ENCODE assay signal across 10 cellular contexts in the genomic region with DNA sequence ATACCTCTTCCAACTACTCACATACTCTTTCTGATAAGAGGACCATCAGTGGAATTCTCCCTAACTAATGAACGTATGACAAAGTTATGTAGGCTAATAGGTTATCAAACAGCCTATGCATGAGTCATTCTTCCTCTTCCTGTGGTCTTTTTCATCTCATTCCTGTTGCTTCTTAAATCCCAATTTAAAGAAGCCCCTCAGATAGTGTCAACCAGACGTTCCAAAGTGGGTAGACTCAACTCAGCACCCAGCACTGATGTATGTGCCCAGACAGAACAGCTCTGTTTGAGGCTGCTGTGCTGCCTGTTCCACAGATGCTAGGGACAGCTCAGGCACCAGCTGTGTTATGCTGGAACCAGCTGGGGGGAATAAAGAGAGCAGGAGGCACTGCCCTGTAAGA. TPM values are rescaled to one million over a fixed set of nuclear protein-coding genes. Genes with fewer than 3 reads are reported as not detected.
A peak's percentile ranks its signal among the peaks of the same experiment; 100 is the strongest.
DNase-seq lines count a peak whose midpoint lies in the region; ATAC-seq, FAIRE-seq and TF ChIP-seq lines count a peak whose summit lies in the region.
"Had no signal": no experiment of that assay in that cellular context is flagged by ENCODE, and none has a peak within 500 bp of the region (broad histone marks: within the 10 kb centered on the region; RNA-seq: fewer than 3 reads in every experiment).

No MANE protein-coding gene starts in this region.

- peaks cover 16% of the 10 kb centered on the region for H3K9me3 Mint-ChIP-seq in Calu3 (ENCODE audit: low read depth, unreplicated experiment)

- H3K27me3 ChIP-seq in endothelial cell of umbilical vein (ENCODE audit: control insufficient read depth in 2 of 2, insufficient read depth in 2 of 2, low read length in 2 of 2) = no peaks in the 10 kb centered on the region

- no peak overlapping the region for H2AFZ ChIP-seq in endothelial cell of umbilical vein (ENCODE audit: low read depth, low read length)

- ATAC-seq in GM19438 (IDR thresholded peaks at IDR 0.05; ENCODE audit: low read depth, unreplicated experiment) (peak; percentile 20), HG03175 (IDR thresholded peaks at IDR 0.05; ENCODE audit: unreplicated experiment) (peak; percentile 38), HG02852 (IDR thresholded peaks at IDR 0.05; ENCODE audit: unreplicated experiment) (no peak)

- H3K4me3 ChIP-seq in endothelial cell of umbilical vein (replicated peaks in 1 of 3; ENCODE audit: insufficient read depth in 1 of 3, low read depth in 1 of 3, low read length in 3 of 3) = no peak overlapping the region

- FAIRE-seq in endothelial cell of umbilical vein (lab: Jason Lieb, UNC) = peak; percentile 40

- H3K36me3 Mint-ChIP-seq in Calu3 (ENCODE audit: insufficient read depth, unreplicated experiment) = no peaks in the 10 kb centered on the region

- DNase-seq in Calu3 (peak; percentile 4), endothelial cell of umbilical vein (ENCODE audit: low read depth, low spot score) (peak; percentile 50), Kasumi-1 (lab: John Stamatoyannopoulos, UW) (no peak), NCI-H446 treated with DMSO at 0.1 percent for 48 hours (lab: John Stamatoyannopoulos, UW) (no peak), NCI-H2227 (lab: John Stamatoyannopoulos, UW; ENCODE audit: unreplicated experiment) (no peak)
- DNase-seq: activated naive CD4-positive, alpha-beta T cell treated with anti-CD3 and anti-CD28 coated beads, Interleukin-2, amount 50 U/mL, for 16 hours; DMS79 had no signal

- H3K27ac Mint-ChIP-seq in Calu3 (ENCODE audit: unreplicated experiment) = peak overlapping the region; percentile 22

- H3K9me1 ChIP-seq in endothelial cell of umbilical vein (replicated peaks; ENCODE audit: control insufficient read depth, extremely low read depth, insufficient read depth, low read length) = no peaks in the 10 kb centered on the region

- H3K4me3 Mint-ChIP-seq in Calu3 (ENCODE audit: low read depth, unreplicated experiment) = peak overlapping the region; percentile 41

- dilution Hi-C loops in endothelial cell of umbilical vein (cut with MboI; ENCODE audit: extremely low pct_ligation_motif_present, low sequenced_read_pairs) = no loop called here

- no peaks in the 10 kb centered on the region for H4K20me1 ChIP-seq in endothelial cell of umbilical vein (replicated peaks; ENCODE audit: control insufficient read depth, extremely low read depth, insufficient read depth, low read length)

- H3K79me2 ChIP-seq in endothelial cell of umbilical vein (ENCODE audit: control insufficient read depth, insufficient read depth, low read length) = no peaks in the 10 kb centered on the region

- H3K4me1 Mint-ChIP-seq in Calu3 (ENCODE audit: low read depth, unreplicated experiment) = peaks cover 17% of the 10 kb centered on the region

- H3K27me3 Mint-ChIP-seq in Calu3 (ENCODE audit: unreplicated experiment) = no peaks in the 10 kb centered on the region

- H3K27ac ChIP-seq in endothelial cell of umbilical vein (ENCODE audit: insufficient read depth, low read depth, low read length) = no peak overlapping the region

- POLR2A ChIA-PET in endothelial cell of umbilical vein (lab: Charles Lee) = no interaction called here

- no peak for TF ChIP-seq CTCF in Calu3 (IDR thresholded peaks at IDR 0.05; ENCODE audit: unreplicated experiment)
- no peak for TF ChIP-seq CTCF in endothelial cell of umbilical vein (IDR thresholded peaks at IDR 0.05; ENCODE audit: extremely low read depth in 1 of 2, insufficient read depth in 1 of 2, low read depth in 1 of 2, low read length in 2 of 2)

- no peak overlapping the region for H3K9ac ChIP-seq in endothelial cell of umbilical vein (replicated peaks; ENCODE audit: extremely low read depth, insufficient read depth, low read length)

- CTCF ChIA-PET in Calu3 (lab: Charles Lee) = interaction anchor here (0.5 kb wide), 1 partner anchor 179 kb away, joined by 3 read pairs; no protein-coding TSS in a partner anchor
- CTCF ChIA-PET in endothelial cell of umbilical vein (lab: Charles Lee) = no interaction called here

- H3K9me3 ChIP-seq in endothelial cell of umbilical vein (replicated peaks; ENCODE audit: control insufficient read depth, insufficient read depth, low read length) = no peaks in the 10 kb centered on the region

- intact Hi-C loops in Calu3 (cut with micrococcal nuclease; ENCODE audit: unreplicated experiment) = no loop called here
- intact Hi-C loops in endothelial cell of umbilical vein (cut with micrococcal nuclease) = no loop called here

- H3K4me1 ChIP-seq in endothelial cell of umbilical vein (ENCODE audit: control insufficient read depth, extremely low read depth, insufficient read depth, low read length) = peaks cover 4% of the 10 kb centered on the region

- no peak overlapping the region for H3K4me2 ChIP-seq in endothelial cell of umbilical vein (ENCODE audit: insufficient read depth, low read length)

- no TSS peak for BruUV-seq in Calu3 (replicated peaks; lab: Mats Ljungman, UMichigan)
- no TSS peak for BruUV-seq in endothelial cell of umbilical vein (replicated peaks; lab: Mats Ljungman, UMichigan)

- no peak for TF ChIP-seq POLR2A in endothelial cell of umbilical vein (IDR thresholded peaks at IDR 0.05; ENCODE audit: low read depth, low read length)

- no peaks in the 10 kb centered on the region for H3K36me3 ChIP-seq in endothelial cell of umbilical vein (ENCODE audit: control insufficient read depth in 2 of 2, extremely low read depth in 1 of 2, insufficient read depth in 2 of 2, low read length in 2 of 2)

TF ChIP-seq in endothelial cell of umbilical vein, 7 proteins besides CTCF, POLR2A, EP300 and RAD21:
- TF ChIP-seq, protein P1, sequence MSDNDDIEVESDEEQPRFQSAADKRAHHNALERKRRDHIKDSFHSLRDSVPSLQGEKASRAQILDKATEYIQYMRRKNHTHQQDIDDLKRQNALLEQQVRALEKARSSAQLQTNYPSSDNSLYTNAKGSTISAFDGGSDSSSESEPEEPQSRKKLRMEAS (IDR thresholded peaks at IDR 0.05; ENCODE audit: insufficient read depth, insufficient read length) = no peak
- TF ChIP-seq JUN (IDR thresholded peaks at IDR 0.05; ENCODE audit: borderline replicate concordance, insufficient read depth, insufficient read length, low read depth) (peak; percentile 81), GATA2 (IDR thresholded peaks at IDR 0.05; ENCODE audit: insufficient read depth, insufficient read length, low read depth, low read length) (peak; percentile 38), FOS (IDR thresholded peaks at IDR 0.05; ENCODE audit: borderline replicate concordance, insufficient read depth, low read length) (peak; percentile 65), POLR2AphosphoS5 (IDR thresholded peaks at IDR 0.05; ENCODE audit: insufficient read depth, low read depth, low read length) (peak; percentile 41), EZH2 (IDR thresholded peaks at IDR 0.05; ENCODE audit: borderline replicate concordance, low read depth, low read length, severe bottlenecking) (no peak)

RNA-seq across cellular contexts. Expression of gene CXCR4, which starts 52.6 kb away (rescaled TPM):
- total RNA-seq in Calu3 (2022) (12.4 and 16.7 TPM in 2 replicates), endothelial cell of umbilical vein (52.4 and 81.0 TPM in 2 replicates)
- polyA plus RNA-seq in endothelial cell of umbilical vein = 42.2 and 43.0 TPM in 2 replicates
- 21.2 and 27.4 TPM in 2 replicates for polyA plus RNA-seq in endothelial cell of umbilical vein (2011; cell fraction: cytosol; rRNA removed)
- polyA plus RNA-seq in endothelial cell of umbilical vein (2011; cell fraction: nucleus; rRNA removed) = 41.9 and 50.2 TPM in 2 replicates
- 30.5 and 42.6 TPM in 2 replicates for polyA plus RNA-seq in endothelial cell of umbilical vein (2012)
- 31.7 and 39.2 TPM in 2 replicates for polyA minus RNA-seq in endothelial cell of umbilical vein
- 41.3 TPM for polyA minus RNA-seq in endothelial cell of umbilical vein (2011; cell fraction: cytosol; rRNA and poly(A)+ RNA removed)
- polyA minus RNA-seq in endothelial cell of umbilical vein (2011; cell fraction: nucleus; rRNA and poly(A)+ RNA removed) = 12.3 and 30.0 TPM in 2 replicates

Comparison
In these comparisons a context has a peak if more than half of its experiments do, and no peak if none do; other contexts are left out.
1. DNase-seq: peak in Calu3 (single experiment) and endothelial cell of umbilical vein (single experiment); none in Kasumi-1 (0 of 2), NCI-H446 treated with DMSO at 0.1 percent for 48 hours (single experiment) and NCI-H2227 (single experiment).